Comparison of ENCODE assay signal across 31 cellular contexts in genomic region chr12:130493951-130494350, GRCh38.
"Had no signal": no experiment of that assay in that cellular context is flagged by ENCODE, and none has a peak within 500 bp of the region (broad histone marks: within the 10 kb centered on the region; RNA-seq: fewer than 3 reads in every experiment).

No MANE protein-coding gene starts in this region.

- H3K4me1 ChIP-seq: adrenal gland, ascending aorta, body of pancreas, breast epithelium had no signal

- H3K4me3 ChIP-seq: adrenal gland, ascending aorta, body of pancreas, breast epithelium, cardiac muscle cell had no signal

- H3K36me3 ChIP-seq: adrenal gland, ascending aorta, brain microvascular endothelial cell, breast epithelium, cardiac muscle cell had no signal

- DNase-seq: activated effector memory CD4-positive, alpha-beta T cell treated with anti-CD3 and anti-CD28 coated beads, Interleukin-2, amount 50 U/mL, for 16 hours; activated effector memory CD4-positive, alpha-beta T cell treated with Interleukin-2 at 50 U/mL for 16 hours; activated gamma-delta T cell; activated gamma-delta T cell treated with Interleukin-2 at 50 U/mL for 16 hours; activated naive CD4-positive, alpha-beta T cell; activated naive CD4-positive, alpha-beta T cell treated with anti-CD3 and anti-CD28 coated beads for 36 hours; activated naive CD4-positive, alpha-beta T cell treated with anti-CD3 and anti-CD28 coated beads, Interleukin-2, amount 10 ng/mL, durations not matched to agents 7 days and 5 days; activated naive CD4-positive, alpha-beta T cell treated with anti-CD3 and anti-CD28 coated beads, Interleukin-2, amount 50 U/mL, for 16 hours; activated naive CD4-positive, alpha-beta T cell treated with Interleukin-2 at 50 U/mL for 16 hours; activated naive CD8-positive, alpha-beta T cell treated with anti-CD3 and anti-CD28 coated beads for 36 hours; activated naive CD8-positive, alpha-beta T cell treated with anti-CD3 and anti-CD28 coated beads, Interleukin-2, amount 10 ng/mL, durations not matched to agents 7 days and 5 days; activated naive CD8-positive, alpha-beta T cell treated with anti-CD3 and anti-CD28 coated beads, Interleukin-2, amount 50 U/mL, for 24 hours; activated T-cell treated with anti-CD3 and anti-CD28 coated beads, Interleukin-2, amount 50 U/mL, for 1 hour; activated T-cell treated with anti-CD3 and anti-CD28 coated beads, Interleukin-2, amount 50 U/mL, for 24 hours; activated T-cell treated with anti-CD3 and anti-CD28 coated beads, Interleukin-2, amount 50 U/mL, for 4 hours; activated T-cell treated with anti-CD3 and anti-CD28 coated beads, Interleukin-2, amount 50 U/mL, for 48 hours; activated T-cell treated with anti-CD3 and anti-CD28 coated beads, Interleukin-2, amount 50 U/mL, for 72 hours; adrenal gland; amniotic stem cell; amygdala; anterior cingulate cortex; body of pancreas; brain microvascular endothelial cell; caudate nucleus; central memory CD4-positive, alpha-beta T cell; cerebellar nuclear complex had no signal

- ATAC-seq: activated naive CD4-positive, alpha-beta T cell treated with anti-CD3 and anti-CD28 coated beads, Interleukin-2, amount 50 U/mL, for 72 hours; activated naive CD8-positive, alpha-beta T cell treated with anti-CD3 and anti-CD28 coated beads, Interleukin-2, amount 50 U/mL, for 24 hours; activated T-cell treated with anti-CD3 and anti-CD28 coated beads, Interleukin-2, amount 50 U/mL, for 4 hours; activated T-cell treated with anti-CD3 and anti-CD28 coated beads, Interleukin-2, amount 50 U/mL, for 72 hours; activated T-helper 17 cell treated with anti-CD3 and anti-CD28 coated beads, Interleukin-2, amount 50 U/mL, for 72 hours; body of pancreas had no signal

- H3K27me3 ChIP-seq: adrenal gland, ascending aorta, body of pancreas, brain microvascular endothelial cell, breast epithelium, cardiac muscle cell had no signal

- H3K9me3 ChIP-seq: adrenal gland, ascending aorta, body of pancreas, breast epithelium had no signal

- H3K27ac ChIP-seq: adrenal gland, ascending aorta, body of pancreas, brain microvascular endothelial cell, breast epithelium, cardiac muscle cell had no signal
